Comparison of ENCODE assay signal across 29 cellular contexts in genomic region chr6:56477241-56477640, GRCh38.
"Had no signal": no experiment of that assay in that cellular context is flagged by ENCODE, and none has a peak within 500 bp of the region (broad histone marks: within the 10 kb centered on the region; RNA-seq: fewer than 3 reads in every experiment).

No MANE protein-coding gene starts in this region.

- ATAC-seq: activated CD8-positive, alpha-beta T cell treated with anti-CD3 and anti-CD28 coated beads, Interleukin-2, amount 10 ng/mL, durations not matched to agents 7 days and 5 days; Panc1; Right ventricle myocardium inferior; WTC11 had no signal

- H3K27me3 ChIP-seq: adrenal gland, ascending aorta, MG63, SJCRH30 had no signal

- H3K27ac ChIP-seq: ascending aorta, SJCRH30 had no signal

- H3K4me3 ChIP-seq: adrenal gland, ascending aorta, MG63, SJCRH30 had no signal

- DNase-seq: activated CD4-positive, alpha-beta T cell treated with anti-CD3 and anti-CD28 coated beads for 48 hours; activated CD4-positive, alpha-beta T cell treated with anti-CD3 and anti-CD28 coated beads, Interleukin-2, amount 50 U/mL, for 4 hours; activated CD4-positive, CD25-positive, alpha-beta regulatory T cell treated with anti-CD3 and anti-CD28 coated beads, Interleukin-2, amount 50 U/mL, for 72 hours; activated CD8-positive, alpha-beta memory T cell treated with anti-CD3 and anti-CD28 coated beads, Interleukin-2, amount 50 U/mL, for 48 hours; activated CD8-positive, alpha-beta T cell treated with anti-CD3 and anti-CD28 coated beads, Interleukin-2, amount 10 ng/mL, durations not matched to agents 7 days and 5 days; activated naive CD4-positive, alpha-beta T cell treated with anti-CD3 and anti-CD28 coated beads, Interleukin-2, amount 50 U/mL, for 16 hours; activated naive CD8-positive, alpha-beta T cell treated with anti-CD3 and anti-CD28 coated beads, Interleukin-2, amount 10 ng/mL, durations not matched to agents 7 days and 5 days; activated T-cell treated with anti-CD3 and anti-CD28 coated beads, Interleukin-2, amount 50 U/mL, for 1 hour; adrenal gland; cerebellar nuclear complex; KG1; MG63; MV-4-11; NCI-H1105; NCI-H1436; NCI-H1694 treated with DMSO at 0.1 percent for 48 hours; NCI-H2081; NCI-H510A treated with DMSO at 0.1 percent for 48 hours; NCI-H69; NK-92 treated with Interleukin-12 subunit alpha and Interleukin-12 subunit beta, amount 100 ng/mL, for 24 hours; OCI-M1; RPMI8226; SJCRH30; SK-N-SH; T-helper 1 cell had no signal
